In the genomic region with DNA sequence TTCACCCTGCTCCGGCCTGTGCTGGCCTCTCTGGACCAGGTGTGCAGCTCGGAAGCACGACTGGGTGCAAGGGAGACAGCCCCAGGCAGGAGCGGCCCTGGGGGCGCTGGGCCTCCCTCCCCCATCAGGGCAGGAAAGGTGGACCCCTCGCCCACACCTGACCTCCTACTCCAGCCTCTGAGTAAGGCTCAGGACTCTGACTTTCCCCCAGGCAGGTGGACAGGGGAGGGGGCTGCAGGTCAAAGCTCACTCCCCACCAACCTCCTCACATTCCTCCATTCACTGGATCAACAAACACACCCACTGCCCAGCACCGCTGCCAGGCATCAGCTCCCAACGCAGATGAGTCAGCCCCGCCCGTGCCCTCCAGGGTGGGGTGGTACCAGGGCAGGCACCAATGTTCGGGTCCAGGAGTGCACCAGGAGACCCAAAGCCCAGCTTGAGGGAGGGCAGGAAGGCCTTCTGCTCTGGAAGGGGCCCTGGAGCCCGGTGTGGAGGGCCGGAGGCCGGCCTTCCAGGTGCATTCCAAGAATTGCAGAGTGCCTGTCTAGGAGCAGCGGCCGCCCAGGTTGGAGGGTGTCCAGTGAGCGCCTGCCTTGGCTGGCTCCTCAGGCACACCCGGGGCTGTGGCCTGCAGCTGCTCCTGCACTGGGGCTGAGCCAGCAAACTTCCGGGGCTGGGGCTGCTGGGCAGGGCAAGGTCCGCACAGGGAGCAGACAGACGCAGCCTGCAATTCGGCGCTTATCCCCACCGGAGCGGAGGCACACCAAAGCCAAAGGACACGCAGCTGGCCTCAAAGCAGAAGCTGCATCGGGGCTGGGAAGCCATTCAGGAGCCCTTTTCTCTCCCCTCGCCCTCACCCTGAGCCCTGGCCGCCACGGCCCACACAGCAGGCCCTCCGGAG, we compare ENCODE assay signal across 8 cellular contexts.
A peak's percentile ranks its signal among the peaks of the same experiment; 100 is the strongest.
DNase-seq lines count a peak whose midpoint lies in the region; TF ChIP-seq lines count a peak whose summit lies in the region.

No MANE protein-coding gene starts in this region.

- H3K36me3 Mint-ChIP-seq in activated naive CD4-positive, alpha-beta T cell treated with anti-CD3 and anti-CD28 coated beads, Interleukin-2, amount 50 U/mL, for 24 hours: no peaks in the 10 kb centered on the region

- POLR2A ChIA-PET in GM10248 (lab: Yijun Ruan, JAX): no interaction called here
- POLR2A ChIA-PET in HEK293T (lab: Yijun Ruan, JAX): interaction anchor here (3.0 kb wide), 1 partner anchor 10 kb away, joined by 21 read pairs; no protein-coding TSS in a partner anchor

- CTCF ChIA-PET in GM10248 (lab: Yijun Ruan, JAX) (interaction anchor here (1.0 to 1.4 kb wide), 2 partner anchors 10 to 21 kb away, joined by 3 read pairs; no protein-coding TSS in a partner anchor), HEK293T (lab: Yijun Ruan, JAX) (interaction anchor here (0.6 kb wide), 2 partner anchors 400 to 719 kb away, joined by 3 to 7 read pairs; no protein-coding TSS in a partner anchor)

- H3K27ac Mint-ChIP-seq in activated naive CD4-positive, alpha-beta T cell treated with anti-CD3 and anti-CD28 coated beads, Interleukin-2, amount 50 U/mL, for 24 hours: peak overlapping the region; percentile 83

- no peaks in the 10 kb centered on the region for H3K27me3 ChIP-seq in rectal smooth muscle tissue (ENCODE audit: control insufficient read depth, insufficient read depth, low read length)

- H3K27me3 Mint-ChIP-seq in activated naive CD4-positive, alpha-beta T cell treated with anti-CD3 and anti-CD28 coated beads, Interleukin-2, amount 50 U/mL, for 24 hours: no peaks in the 10 kb centered on the region

- no peaks in the 10 kb centered on the region for H3K9me3 Mint-ChIP-seq in activated naive CD4-positive, alpha-beta T cell treated with anti-CD3 and anti-CD28 coated beads, Interleukin-2, amount 50 U/mL, for 24 hours

- peaks cover 23% of the 10 kb centered on the region for H3K4me1 ChIP-seq in rectal smooth muscle tissue (ENCODE audit: control insufficient read depth, insufficient read depth, low read length)

- H3K27ac ChIP-seq in rectal smooth muscle tissue (ENCODE audit: low read depth, low read length): peak overlapping the region; percentile 29

- H3K4me1 Mint-ChIP-seq in activated naive CD4-positive, alpha-beta T cell treated with anti-CD3 and anti-CD28 coated beads, Interleukin-2, amount 50 U/mL, for 24 hours: peaks cover 54% of the 10 kb centered on the region

- no peak for DNase-seq in activated naive CD4-positive, alpha-beta T cell treated with Interleukin-2 at 50 U/mL for 16 hours
- DNase-seq in SW480 (ENCODE audit: low spot score) (peak; percentile 96), head of caudate nucleus (peak in 35 of 42 donors; percentile 47 to 87 (median 65)), GM10248 (ENCODE audit: extremely low spot score) (no peak), HEK293T (ENCODE audit: extremely low spot score) (no peak), NCI-H2171 (lab: John Stamatoyannopoulos, UW) (no peak)

- intact Hi-C loops in head of caudate nucleus (cut with DNase I): no loop called here

- H3K4me3 ChIP-seq in rectal smooth muscle tissue (ENCODE audit: low read length): peak overlapping the region; percentile 65

- peak overlapping the region; percentile 42 for H3K4me3 Mint-ChIP-seq in activated naive CD4-positive, alpha-beta T cell treated with anti-CD3 and anti-CD28 coated beads, Interleukin-2, amount 50 U/mL, for 24 hours

- no peak for TF ChIP-seq CTCF in GM10248 (IDR thresholded peaks at IDR 0.05; ENCODE audit: control extremely low read depth, extremely low read depth, low read depth, missing control alignments)

- H3K36me3 ChIP-seq in rectal smooth muscle tissue (ENCODE audit: control insufficient read depth, insufficient read depth, low read length): peaks cover 6% of the 10 kb centered on the region

- peak overlapping the region; percentile 32 for H3K9ac ChIP-seq in rectal smooth muscle tissue (ENCODE audit: low read length)

TF ChIP-seq in HEK293T, 16 proteins besides CTCF, POLR2A, EP300 and RAD21:
- TF ChIP-seq TARDBP (IDR thresholded peaks at IDR 0.05) (no peak), CTBP1 (IDR thresholded peaks at IDR 0.05; ENCODE audit: borderline replicate concordance) (no peak), L3MBTL2 (conservative IDR thresholded peaks at IDR 0.05) (no peak), ARNT (IDR thresholded peaks at IDR 0.05) (no peak), ELF4 (IDR thresholded peaks at IDR 0.05) (no peak), LEF1 (IDR thresholded peaks at IDR 0.05; ENCODE audit: borderline replicate concordance) (no peak), FOXK2 (IDR thresholded peaks at IDR 0.05) (no peak), ZNF384 (IDR thresholded peaks at IDR 0.05) (no peak), SP1 (IDR thresholded peaks at IDR 0.05) (no peak), HDGF (IDR thresholded peaks at IDR 0.05; ENCODE audit: borderline replicate concordance) (no peak), BHLHE40 (IDR thresholded peaks at IDR 0.05; ENCODE audit: borderline replicate concordance) (no peak), FOXM1 (IDR thresholded peaks at IDR 0.05; ENCODE audit: borderline replicate concordance) (no peak), SUZ12 (IDR thresholded peaks at IDR 0.05) (no peak), FOXA1 (IDR thresholded peaks at IDR 0.05) (no peak), NFRKB (IDR thresholded peaks at IDR 0.05) (no peak)
- TF ChIP-seq, protein P1, sequence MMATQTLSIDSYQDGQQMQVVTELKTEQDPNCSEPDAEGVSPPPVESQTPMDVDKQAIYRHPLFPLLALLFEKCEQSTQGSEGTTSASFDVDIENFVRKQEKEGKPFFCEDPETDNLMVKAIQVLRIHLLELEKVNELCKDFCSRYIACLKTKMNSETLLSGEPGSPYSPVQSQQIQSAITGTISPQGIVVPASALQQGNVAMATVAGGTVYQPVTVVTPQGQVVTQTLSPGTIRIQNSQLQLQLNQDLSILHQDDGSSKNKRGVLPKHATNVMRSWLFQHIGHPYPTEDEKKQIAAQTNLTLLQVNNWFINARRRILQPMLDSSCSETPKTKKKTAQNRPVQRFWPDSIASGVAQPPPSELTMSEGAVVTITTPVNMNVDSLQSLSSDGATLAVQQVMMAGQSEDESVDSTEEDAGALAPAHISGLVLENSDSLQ (IDR thresholded peaks at IDR 0.05): no peak
TF ChIP-seq in HEK293T: peak in this region for 0.

Comparison
In these comparisons a context has a peak if more than half of its experiments do, and no peak if none do; other contexts are left out.
1. DNase-seq: peak in SW480 (single experiment) and head of caudate nucleus (35 of 42); none in activated naive CD4-positive, alpha-beta T cell treated with Interleukin-2 at 50 U/mL for 16 hours (single experiment), GM10248 (single experiment), HEK293T (single experiment) and NCI-H2171 (single experiment).